Comparison of ENCODE assay signal across 8 cellular contexts in the genomic region with DNA sequence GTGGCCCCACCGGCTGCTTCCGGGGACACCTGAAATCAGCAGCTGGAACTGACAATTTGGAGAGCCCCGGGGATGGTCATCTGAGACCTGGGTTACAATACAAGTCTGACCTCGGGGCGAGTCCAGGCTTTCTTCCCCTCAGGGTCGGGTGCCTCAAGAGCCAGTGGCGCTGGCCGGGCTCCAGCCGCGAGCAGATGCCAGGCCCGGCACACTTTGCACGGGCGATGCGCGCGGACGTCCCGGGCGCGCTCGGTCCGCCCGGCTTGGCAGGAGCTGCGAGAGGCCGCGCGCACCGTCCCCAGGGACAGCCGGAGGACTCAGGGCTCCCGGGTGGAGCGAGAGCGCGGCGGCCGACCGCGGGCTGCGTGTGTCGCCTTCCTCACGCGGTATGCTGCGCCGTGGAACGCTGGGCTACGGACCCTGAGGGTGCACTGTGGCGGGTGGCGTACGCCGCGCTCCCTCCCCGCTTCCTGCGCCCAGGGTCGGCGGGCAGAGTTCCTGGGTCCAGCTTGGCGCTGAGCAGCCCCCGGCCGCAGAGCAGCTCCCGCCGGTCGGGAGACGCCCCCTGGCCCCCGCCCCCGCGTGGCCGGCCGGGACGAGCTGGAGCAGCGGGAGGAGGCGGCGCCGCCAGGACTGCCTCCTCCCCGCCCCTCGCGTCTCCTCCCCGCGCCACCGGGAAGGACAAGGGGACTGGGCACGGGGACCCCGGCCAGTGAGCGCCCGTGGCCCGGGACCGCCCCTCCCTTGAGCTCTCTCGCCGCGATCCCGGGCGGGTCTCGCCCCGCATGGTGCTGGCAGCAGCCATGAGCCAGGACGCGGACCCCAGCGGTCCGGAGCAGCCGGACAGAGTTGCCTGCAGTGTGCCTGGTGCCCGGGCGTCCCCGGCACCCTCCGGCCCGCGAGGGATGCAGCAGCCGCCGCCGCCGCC. TPM values are rescaled to one million over a fixed set of nuclear protein-coding genes. Genes with fewer than 3 reads are reported as not detected.
DNase-seq lines count a peak whose midpoint lies in the region; ATAC-seq, FAIRE-seq and TF ChIP-seq lines count a peak whose summit lies in the region.

Gene RBM20, plus strand, starts transcription at position 667 of the 928 bp plus-strand sequence. Its CDS starts 119 bp downstream, at position 786.

- TF ChIP-seq POLR2A in GM12892 (IDR thresholded peaks at IDR 0.05; ENCODE audit: low read depth, low read length) = no peak

- intact Hi-C loops in left cardiac atrium (cut with DNase I) = no loop called here

- FAIRE-seq in GM12892 (lab: Jason Lieb, UNC) = no peak

- ATAC-seq in left cardiac atrium (peak; percentile 85 to 88), GM19467 (IDR thresholded peaks at IDR 0.05; ENCODE audit: unreplicated experiment) (no peak)

- DNase-seq in GM12892 (ENCODE audit: insufficient read length) (peak; percentile 20), M059J (ENCODE audit: low read depth) (peak; percentile 31), left cardiac atrium (peak; percentile 66), retina (peak; percentile 85), GM19238 (ENCODE audit: insufficient read length, low spot score) (no peak), foreskin melanocyte (no peak)
- peak; percentile 26 for DNase-seq in activated naive CD4-positive, alpha-beta T cell treated with anti-CD3 and anti-CD28 coated beads, Interleukin-2, amount 50 U/mL, for 16 hours

RNA-seq across cellular contexts. Expression of gene RBM20, which starts in this region (rescaled TPM):
- 1.0 TPM for polyA plus RNA-seq in GM12892 (2012; ENCODE audit: missing spikeins)
- total RNA-seq in M059J (2014; rRNA removed; shearing (Covaris generic)) = 0.02 and 1.8 TPM in 2 replicates
- total RNA-seq in left cardiac atrium = 10 to 100 TPM; 37.2 to 44.1 TPM

Comparison
In these comparisons a context has a peak if more than half of its experiments do, and no peak if none do; other contexts are left out.
1. RNA of gene RBM20 (total RNA-seq): 37.2 to 44.1 TPM in left cardiac atrium; 0.02 to 1.8 TPM in M059J; every median in the first group is over 10 times any median in the second.
2. DNase-seq: peak in GM12892 (single experiment), M059J (single experiment), activated naive CD4-positive, alpha-beta T cell treated with anti-CD3 and anti-CD28 coated beads, Interleukin-2, amount 50 U/mL, for 16 hours (single experiment), left cardiac atrium (single experiment) and retina (single experiment); none in GM19238 (single experiment) and foreskin melanocyte (single experiment).